In genomic region chr2:86584164-86584913, GRCh38 we compare ENCODE assay signal across 8 cellular contexts. TPM values are rescaled to one million over a fixed set of nuclear protein-coding genes. Genes with fewer than 3 reads are reported as not detected.
A peak's percentile ranks its signal among the peaks of the same experiment; 100 is the strongest.
DNase-seq lines count a peak whose midpoint lies in the region; ATAC-seq, FAIRE-seq and TF ChIP-seq lines count a peak whose summit lies in the region.

No MANE protein-coding gene starts in this region.

- H3K27me3 Mint-ChIP-seq in activated CD8-positive, alpha-beta T cell treated with anti-CD3 and anti-CD28 coated beads for 36 hours: no peaks in the 10 kb centered on the region

- peak; percentile 82 for ATAC-seq in HG02884 (IDR thresholded peaks at IDR 0.05; ENCODE audit: unreplicated experiment)
- ATAC-seq in activated CD8-positive, alpha-beta T cell treated with anti-CD3 and anti-CD28 coated beads for 36 hours: peak; percentile 92

- no peak overlapping the region for H3K4me3 Mint-ChIP-seq in activated CD8-positive, alpha-beta T cell treated with anti-CD3 and anti-CD28 coated beads for 36 hours

- POLR2A ChIA-PET in activated CD8-positive, alpha-beta T cell treated with anti-CD3 and anti-CD28 coated beads for 36 hours (lab: Charles Lee): interaction anchor here (0.9 to 1.4 kb wide), 2 partner anchors 13 to 21 kb away, joined by 3 read pairs; no protein-coding TSS in a partner anchor

- CTCF ChIA-PET in activated CD8-positive, alpha-beta T cell treated with anti-CD3 and anti-CD28 coated beads for 36 hours (lab: Charles Lee): interaction anchor here (0.9 to 1.1 kb wide), 2 partner anchors 20 to 33 kb away, joined by 3 read pairs; no protein-coding TSS in a partner anchor

- no peaks in the 10 kb centered on the region for H3K36me3 Mint-ChIP-seq in activated CD8-positive, alpha-beta T cell treated with anti-CD3 and anti-CD28 coated beads for 36 hours (ENCODE audit: low read depth)

- no peak for TF ChIP-seq POLR2A in GM12892 (IDR thresholded peaks at IDR 0.05; ENCODE audit: low read depth, low read length)

- H3K27ac Mint-ChIP-seq in activated CD8-positive, alpha-beta T cell treated with anti-CD3 and anti-CD28 coated beads for 36 hours: peak overlapping the region; percentile 86

- peaks cover 11% of the 10 kb centered on the region for H3K4me1 Mint-ChIP-seq in activated CD8-positive, alpha-beta T cell treated with anti-CD3 and anti-CD28 coated beads for 36 hours (ENCODE audit: low read depth)

- DNase-seq in GM12892 (ENCODE audit: insufficient read length): no peak
- DNase-seq in activated CD8-positive, alpha-beta T cell treated with anti-CD3 and anti-CD28 coated beads for 36 hours: peak; percentile 13
- peak; percentile 64 to 95 for DNase-seq in lung microvascular endothelial cell (ENCODE audit: low read depth in 2 of 2)
- no peak for DNase-seq in DMS153 (lab: John Stamatoyannopoulos, UW)
- DNase-seq in UCSD-AML1 (lab: John Stamatoyannopoulos, UW; ENCODE audit: unreplicated experiment): no peak
- no peak for DNase-seq in mucosa of gallbladder (ENCODE audit: low spot score)
- no peak for DNase-seq in amygdala (lab: John Stamatoyannopoulos, UW)

- intact Hi-C loops in activated CD8-positive, alpha-beta T cell treated with anti-CD3 and anti-CD28 coated beads for 36 hours (cut with micrococcal nuclease): no loop called here

- FAIRE-seq in GM12892 (lab: Jason Lieb, UNC): peak; percentile 76

- no peak for TF ChIP-seq CTCF in activated CD8-positive, alpha-beta T cell treated with anti-CD3 and anti-CD28 coated beads for 36 hours (IDR thresholded peaks at IDR 0.05)

- no peaks in the 10 kb centered on the region for H3K9me3 Mint-ChIP-seq in activated CD8-positive, alpha-beta T cell treated with anti-CD3 and anti-CD28 coated beads for 36 hours

RNA-seq across cellular contexts. Expression of gene CHMP3, which starts 21.1 kb away (rescaled TPM):
- 28.7 TPM for polyA plus RNA-seq in GM12892 (2012; ENCODE audit: missing spikeins)
- 10 to 100 TPM; 30.1 to 31.6 TPM for total RNA-seq in activated CD8-positive, alpha-beta T cell treated with anti-CD3 and anti-CD28 coated beads for 36 hours
- 47.9 and 58.9 TPM in 2 replicates for total RNA-seq in lung microvascular endothelial cell
- total RNA-seq in mucosa of gallbladder: 142 TPM

RNA-seq across cellular contexts. Expression of gene RNF103, which starts 39.3 kb away (rescaled TPM):
- polyA plus RNA-seq in GM12892 (2012; ENCODE audit: missing spikeins): 10.2 TPM
- 10 to 100 TPM; 10.3 to 10.8 TPM for total RNA-seq in activated CD8-positive, alpha-beta T cell treated with anti-CD3 and anti-CD28 coated beads for 36 hours
- total RNA-seq in lung microvascular endothelial cell (23.3 and 33.1 TPM in 2 replicates), mucosa of gallbladder (93.3 TPM)

Comparison
In these comparisons a context has a peak if more than half of its experiments do, and no peak if none do; other contexts are left out.
1. DNase-seq: peak in activated CD8-positive, alpha-beta T cell treated with anti-CD3 and anti-CD28 coated beads for 36 hours (single experiment) and lung microvascular endothelial cell (2 of 2); none in GM12892 (single experiment), DMS153 (single experiment), UCSD-AML1 (single experiment), mucosa of gallbladder (single experiment) and amygdala (0 of 56).